35 cellular contexts compared by ENCODE assay signal in the genomic region with DNA sequence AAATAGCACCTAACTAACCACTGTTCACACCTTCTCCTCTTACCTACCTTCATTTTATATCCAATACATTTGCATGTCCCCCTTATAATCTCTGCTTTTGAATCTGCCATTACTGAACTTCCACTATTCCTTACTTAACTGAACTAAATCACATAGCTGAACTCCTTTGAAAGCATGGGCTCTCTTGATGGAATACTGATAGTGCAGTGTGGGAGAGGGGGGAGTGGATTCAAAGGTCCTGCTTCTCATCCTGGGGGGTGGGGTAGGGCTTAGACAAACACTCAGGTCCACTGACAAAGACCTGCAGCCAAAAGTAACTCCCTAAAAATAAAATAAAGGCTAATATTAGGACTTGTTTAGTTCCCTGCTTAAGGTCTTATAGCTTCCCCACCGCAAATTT.
"Had no signal": no experiment of that assay in that cellular context is flagged by ENCODE, and none has a peak within 500 bp of the region (broad histone marks: within the 10 kb centered on the region; RNA-seq: fewer than 3 reads in every experiment).

No MANE protein-coding gene starts in this region.

- H3K4me3 ChIP-seq: MG63 had no signal

- H3K27ac ChIP-seq: KMS-11 had no signal

- DNase-seq: Karpas-422, Kasumi-1, KG1, MG63, MM.1S, MV-4-11, NCI-H1048, NCI-H1092, NCI-H1092 treated with DMSO at 0.1 percent for 48 hours, NCI-H1105, NCI-H1105 treated with DMSO at 0.1 percent for 48 hours, NCI-H1417, NCI-H1417 treated with DMSO at 0.1 percent for 48 hours, NCI-H1436, NCI-H1436 treated with DMSO at 0.1 percent for 48 hours, NCI-H146, NCI-H1694, NCI-H1694 treated with DMSO at 0.1 percent for 48 hours, NCI-H187, NCI-H187 treated with DMSO at 0.1 percent for 48 hours, NCI-H1930, NCI-H2029, NCI-H2029 treated with DMSO at 0.1 percent for 48 hours, NCI-H2081, NCI-H2081 treated with DMSO at 0.1 percent for 48 hours, NCI-H2107, NCI-H2227 treated with DMSO at 0.1 percent for 48 hours, NCI-H226, NCI-H345, NCI-H446, NCI-H446 treated with DMSO at 0.1 percent for 48 hours, NCI-H510A, NCI-H510A treated with DMSO at 0.1 percent for 48 hours, NCI-H524 had no signal

- H3K27me3 ChIP-seq: MG63 had no signal

- H3K9ac ChIP-seq: KMS-11 had no signal

- H3K4me2 ChIP-seq: KMS-11 had no signal

- H3K9me3 ChIP-seq: MG63 had no signal
